In genomic region chr18:23108496-23108895, GRCh38 we compare ENCODE assay signal across 1 cellular context.
TF ChIP-seq lines count a peak whose summit lies in the region.

No MANE protein-coding gene starts in this region.

TF ChIP-seq in IMR-90, 13 proteins besides CTCF, POLR2A, EP300 and RAD21 (continued from another document):
- TF ChIP-seq RFX5 (IDR thresholded peaks at IDR 0.05; ENCODE audit: low read depth, low read length), result no peak
- no peak for TF ChIP-seq RCOR1 (IDR thresholded peaks at IDR 0.05; ENCODE audit: insufficient replicate concordance, low read length)
- no peak for TF ChIP-seq MAZ (IDR thresholded peaks at IDR 0.05; ENCODE audit: borderline replicate concordance, low read depth, low read length)
- no peak for TF ChIP-seq FOS (IDR thresholded peaks at IDR 0.05; ENCODE audit: low read depth, low read length)
